8 cellular contexts compared by ENCODE assay signal in the genomic region with DNA sequence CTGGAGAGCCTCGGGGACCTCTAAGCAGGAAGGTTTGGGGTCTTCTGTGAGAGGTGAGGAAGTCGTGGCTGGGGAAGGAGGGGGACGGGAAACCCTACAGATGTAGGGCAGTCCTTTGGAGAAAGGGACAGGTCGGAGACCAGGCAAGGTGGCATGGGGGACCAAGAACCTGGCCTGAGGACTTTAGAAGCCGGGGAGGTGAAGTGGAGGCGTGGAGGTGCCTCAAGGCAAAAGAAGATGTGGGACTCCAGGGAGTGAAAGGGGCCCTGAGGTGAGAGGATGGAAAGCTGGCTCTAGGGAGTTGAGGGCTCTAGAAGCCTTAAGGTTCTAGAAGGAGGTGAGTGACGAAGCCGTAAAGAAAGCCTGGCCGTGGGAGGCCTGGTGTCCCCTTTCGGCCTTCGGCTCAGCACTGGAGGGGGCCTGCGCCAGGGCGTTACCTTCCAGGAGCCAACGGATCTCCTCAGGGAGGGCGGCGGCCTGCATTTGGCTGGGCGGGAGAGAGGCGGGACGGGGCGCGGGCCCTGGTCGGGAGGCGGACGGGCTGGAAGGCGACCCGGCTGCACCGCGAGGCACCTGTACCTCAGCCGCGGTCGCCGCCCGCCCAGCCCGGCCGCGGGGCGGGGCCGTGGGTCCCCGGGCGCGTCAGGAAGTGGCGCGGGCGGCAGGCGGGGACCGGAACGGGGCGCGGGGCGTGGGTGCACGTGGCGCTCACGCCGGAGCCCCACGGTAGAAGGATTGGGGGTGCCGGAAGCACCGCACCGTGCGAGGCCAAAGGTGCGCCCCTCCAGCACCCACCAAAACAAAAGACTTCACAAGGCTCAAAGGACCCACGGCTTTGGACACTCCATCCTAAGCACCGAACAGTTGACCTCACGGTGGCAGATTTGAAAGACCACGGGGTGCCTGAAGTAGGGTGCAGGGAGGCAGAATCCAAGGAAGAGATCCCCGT. TPM values are rescaled to one million over a fixed set of nuclear protein-coding genes. Genes with fewer than 3 reads are reported as not detected.
DNase-seq lines count a peak whose midpoint lies in the region; ATAC-seq and TF ChIP-seq lines count a peak whose summit lies in the region.

TSS of gene SKAP1 (minus strand) at position 577 of the 949 bp plus-strand sequence.

- WGBS in endodermal cell (ENCODE audit: insufficient coverage in 1 of 2, insufficient read length in 1 of 2), 2 experiments: 58 to 90% methylated on average over 8 to 65 of the region's 65 CpGs
- WGBS in smooth muscle cell (ENCODE audit: low lambda C conversion rate): 60% methylated on average over 33 of the region's 65 CpGs

- H3K4me2 ChIP-seq in smooth muscle cell: peak within 1 kb of the TSS; percentile 68

- no peaks in the 10 kb centered on the region for H3F3A ChIP-seq in smooth muscle cell (ENCODE audit: low read depth)

- no peak within 1 kb of the TSS for H3K27ac ChIP-seq in endodermal cell (ENCODE audit: low read depth, low read length)
- no peak within 1 kb of the TSS for H3K27ac ChIP-seq in smooth muscle cell (ENCODE audit: low read depth)

- H3K9me3 Mint-ChIP-seq in Calu3 (ENCODE audit: low read depth, unreplicated experiment) (no peaks in the 10 kb centered on the region), endodermal cell (peaks cover 2% of the 10 kb centered on the region), chondrocyte (ENCODE audit: low read depth) (no peaks in the 10 kb centered on the region)

- DNase-seq in Calu3 (peak; percentile 59), endodermal cell (peak; percentile 89), smooth muscle cell (lab: John Stamatoyannopoulos, UW; ENCODE audit: unreplicated experiment) (no peak), occipital lobe (lab: John Stamatoyannopoulos, UW) (no peak), chondrocyte (ENCODE audit: low spot score) (no peak)
- peak; percentile 67 to 76 for DNase-seq in activated CD4-positive, alpha-beta T cell treated with anti-CD3 and anti-CD28 coated beads for 4 hours

- H3K4me1 Mint-ChIP-seq in Calu3 (ENCODE audit: low read depth, unreplicated experiment) (peaks cover 22% of the 10 kb centered on the region), endodermal cell (peaks cover 46% of the 10 kb centered on the region), chondrocyte (ENCODE audit: low read depth) (no peaks in the 10 kb centered on the region)

- peaks cover 29% of the 10 kb centered on the region for H3K27me3 ChIP-seq in endodermal cell (ENCODE audit: control insufficient read depth, insufficient read depth, low read length, poor library complexity, severe bottlenecking)
- peaks cover 58% of the 10 kb centered on the region for H3K27me3 ChIP-seq in smooth muscle cell (ENCODE audit: low read depth)

- H3K4me1 ChIP-seq in endodermal cell (ENCODE audit: control insufficient read depth, insufficient read depth, low read length) (peaks cover 25% of the 10 kb centered on the region), smooth muscle cell (ENCODE audit: low read depth) (no peaks in the 10 kb centered on the region)

- intact Hi-C loops in Calu3 (cut with micrococcal nuclease; ENCODE audit: unreplicated experiment): no loop called here

- TF ChIP-seq CTCF in Calu3 (IDR thresholded peaks at IDR 0.05; ENCODE audit: unreplicated experiment) (no peak), endodermal cell (conservative IDR thresholded peaks at IDR 0.05) (no peak), smooth muscle cell (IDR thresholded peaks at IDR 0.05; ENCODE audit: borderline replicate concordance, insufficient read depth, poor library complexity, severe bottlenecking) (no peak), chondrocyte (IDR thresholded peaks at IDR 0.05) (no peak)

- H3K27me3 Mint-ChIP-seq in Calu3 (ENCODE audit: unreplicated experiment) (peaks cover 57% of the 10 kb centered on the region), endodermal cell (ENCODE audit: insufficient read depth) (peaks cover 40% of the 10 kb centered on the region), chondrocyte (ENCODE audit: low read depth) (peaks cover 80% of the 10 kb centered on the region)

- peak; percentile 57 for ATAC-seq in HG02623 (IDR thresholded peaks at IDR 0.05; ENCODE audit: unreplicated experiment)
- ATAC-seq in HG03175 (IDR thresholded peaks at IDR 0.05; ENCODE audit: unreplicated experiment): no peak

- no peaks in the 10 kb centered on the region for H3K9me3 ChIP-seq in endodermal cell (ENCODE audit: control insufficient read depth, low read length)
- no peaks in the 10 kb centered on the region for H3K9me3 ChIP-seq in smooth muscle cell (replicated peaks; ENCODE audit: low read depth)

- H2AFZ ChIP-seq in smooth muscle cell (ENCODE audit: low read depth): no peak within 1 kb of the TSS

- peak within 1 kb of the TSS; percentile 49 for H3K27ac Mint-ChIP-seq in Calu3 (ENCODE audit: unreplicated experiment)
- H3K27ac Mint-ChIP-seq in endodermal cell: no peak within 1 kb of the TSS
- no peak within 1 kb of the TSS for H3K27ac Mint-ChIP-seq in chondrocyte (ENCODE audit: unreplicated experiment)

- H3K4me3 ChIP-seq in endodermal cell (ENCODE audit: low read length) (no peak within 1 kb of the TSS), smooth muscle cell (no peak within 1 kb of the TSS)

- H3K36me3 ChIP-seq in endodermal cell (ENCODE audit: control insufficient read depth, insufficient read depth, low read length): no peaks in the 10 kb centered on the region
- H3K36me3 ChIP-seq in smooth muscle cell (ENCODE audit: low read depth): no peaks in the 10 kb centered on the region

- no peaks in the 10 kb centered on the region for H4K20me1 ChIP-seq in smooth muscle cell (ENCODE audit: low read depth)

- peak within 1 kb of the TSS; percentile 67 for H3K4me3 Mint-ChIP-seq in Calu3 (ENCODE audit: low read depth, unreplicated experiment)
- peak within 1 kb of the TSS; percentile 48 for H3K4me3 Mint-ChIP-seq in endodermal cell
- H3K4me3 Mint-ChIP-seq in chondrocyte (ENCODE audit: unreplicated experiment): no peak within 1 kb of the TSS

- no peak within 1 kb of the TSS for H3K9ac ChIP-seq in endodermal cell (ENCODE audit: extremely low read depth, low read length, poor library complexity, severe bottlenecking)
- no peak within 1 kb of the TSS for H3K9ac ChIP-seq in smooth muscle cell (ENCODE audit: low read depth)

- BruUV-seq in Calu3 (replicated peaks; lab: Mats Ljungman, UMichigan): no TSS peak

- H3K36me3 Mint-ChIP-seq in Calu3 (ENCODE audit: insufficient read depth, unreplicated experiment): peaks cover 8% of the 10 kb centered on the region
- no peaks in the 10 kb centered on the region for H3K36me3 Mint-ChIP-seq in endodermal cell (ENCODE audit: low read depth)
- H3K36me3 Mint-ChIP-seq in chondrocyte (ENCODE audit: low read depth): peaks cover 4% of the 10 kb centered on the region

- H3K79me2 ChIP-seq in smooth muscle cell (ENCODE audit: low read depth): no peaks in the 10 kb centered on the region

- CTCF ChIA-PET in Calu3 (lab: Charles Lee): no interaction called here

RNA-seq across cellular contexts. Expression of gene SKAP1, which starts in this region (rescaled TPM):
- total RNA-seq in Calu3 (2022) (4.4 and 9.3 TPM in 2 replicates), endodermal cell (under 1 TPM; 0.31 to 0.53 TPM), smooth muscle cell (not detected in 2 replicates), occipital lobe (0.62 TPM), chondrocyte (not detected in 3 replicates)
- not detected for polyA plus RNA-seq in endodermal cell (2013, experiment 1 of 2)
- 0.66 TPM for polyA plus RNA-seq in endodermal cell (2013, experiment 2 of 2)
- polyA plus RNA-seq in smooth muscle cell: not detected in 2 replicates

Comparison
In these comparisons a context has a peak if more than half of its experiments do, and no peak if none do; other contexts are left out.
1. Peak in DNase-seq in endodermal cell; RNA of the gene not detected or under 1 TPM.
2. DNase-seq: peak in Calu3 (single experiment) and activated CD4-positive, alpha-beta T cell treated with anti-CD3 and anti-CD28 coated beads for 4 hours (2 of 2); none in smooth muscle cell (single experiment), occipital lobe (single experiment) and chondrocyte (single experiment).